21 cellular contexts compared by ENCODE assay signal in the genomic region with DNA sequence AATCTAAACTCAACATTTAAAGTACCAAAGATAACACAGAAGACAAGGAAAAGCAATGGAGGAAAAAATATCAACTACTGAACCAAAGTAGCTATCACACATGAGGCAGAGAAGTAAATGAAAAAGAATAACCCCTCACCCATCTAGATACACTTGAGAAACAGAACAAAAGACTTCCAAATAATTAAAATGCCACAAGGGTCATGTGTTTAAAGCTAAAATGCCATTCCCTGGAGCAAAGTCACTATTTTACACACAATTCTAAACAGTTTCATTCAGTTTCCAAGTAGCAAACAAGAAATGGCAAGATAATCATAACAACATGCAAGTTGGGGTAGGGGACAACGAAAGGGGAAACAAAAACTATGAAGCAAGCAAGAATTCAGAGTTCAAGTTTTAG. TPM values are rescaled to one million over a fixed set of nuclear protein-coding genes. Genes with fewer than 3 reads are reported as not detected.
DNase-seq lines count a peak whose midpoint lies in the region; ATAC-seq, FAIRE-seq and TF ChIP-seq lines count a peak whose summit lies in the region.
"Had no signal": no experiment of that assay in that cellular context is flagged by ENCODE, and none has a peak within 500 bp of the region (broad histone marks: within the 10 kb centered on the region; RNA-seq: fewer than 3 reads in every experiment).

No MANE protein-coding gene starts in this region.

- no CpG with 5 or more reads among the region's 1 CpG for WGBS in trophoblast cell (ENCODE audit: extremely low coverage, insufficient coverage, insufficient read length)
- WGBS in esophagus muscularis mucosa = 65% methylated on average over 1 of the region's 1 CpG

- H3K4me3 ChIP-seq in SK-N-MC (peak overlapping the region; percentile 73), trophoblast cell (ENCODE audit: low read depth, low read length) (no peak overlapping the region), esophagus muscularis mucosa (no peak overlapping the region)
- H3K4me3 ChIP-seq: PC-9, thoracic aorta had no signal

- peak overlapping the region; percentile 3 for H3K4me2 ChIP-seq in trophoblast cell (ENCODE audit: low read length)
- H3K4me2 ChIP-seq: PC-9 had no signal

- H4K8ac ChIP-seq in trophoblast cell (ENCODE audit: low read depth, low read length) = no peak overlapping the region

- DNase-seq in GM19239 (ENCODE audit: insufficient read length, low spot score) = no peak
- DNase-seq in SK-N-MC (ENCODE audit: low read depth, low spot score) = no peak
- peak; percentile 1 for DNase-seq in fibroblast of gingiva (ENCODE audit: low read depth)
- DNase-seq in trophoblast cell = peak in 1 of 2 donors; percentile 40
- DNase-seq in nucleus accumbens (lab: John Stamatoyannopoulos, UW) = no peak
- no peak for DNase-seq in NCI-H510A (lab: John Stamatoyannopoulos, UW)
- DNase-seq in esophagus muscularis mucosa (ENCODE audit: extremely low spot score) = no peak
- DNase-seq: activated CD4-positive, alpha-beta T cell treated with anti-CD3 and anti-CD28 coated beads, Interleukin-2, amount 50 U/mL, for 4 hours; activated effector memory CD4-positive, alpha-beta T cell treated with Interleukin-2 at 50 U/mL for 16 hours; CD8-positive, alpha-beta memory T cell; DMS79 treated with DMSO at 0.1 percent for 48 hours; natural killer cell; NCI-H146; PC-9; SHP77 treated with DMSO at 0.1 percent for 48 hours; stimulated activated CD4-positive, alpha-beta T cell treated with anti-CD3 and anti-CD28 coated beads, Interleukin-1b, Interleukin-23, amount 100 ng/mL, for 48 hours; stimulated activated naive B cell treated with anti-CD40 and anti-IgM and Interleukin-4, amounts not matched to agents 10 μg/mL and 1 μg/mL and 100 μg/mL, for 72 hours had no signal

- no peak overlapping the region for H2BK5ac ChIP-seq in trophoblast cell (ENCODE audit: low read depth, low read length, poor library complexity)

- no peak overlapping the region for H2AK5ac ChIP-seq in trophoblast cell (ENCODE audit: low read length)

- no peaks in the 10 kb centered on the region for H3K79me2 ChIP-seq in trophoblast cell (ENCODE audit: control insufficient read depth, insufficient read depth, low read length, poor library complexity)

- H3K79me1 ChIP-seq in trophoblast cell (ENCODE audit: low read length) = no peaks in the 10 kb centered on the region

- no peak overlapping the region for H3K18ac ChIP-seq in trophoblast cell (ENCODE audit: low read length)

- no peak overlapping the region for H3K23ac ChIP-seq in trophoblast cell (ENCODE audit: low read length)

- H3K14ac ChIP-seq in trophoblast cell (ENCODE audit: low read length) = no peak overlapping the region

- intact Hi-C loops in esophagus muscularis mucosa (cut with DNase I) = no loop called here

- no peak overlapping the region for H4K12ac ChIP-seq in trophoblast cell (ENCODE audit: low read depth, low read length)

- no peak overlapping the region for H3K4ac ChIP-seq in trophoblast cell (ENCODE audit: low read depth, low read length)

- TF ChIP-seq CTCF in esophagus muscularis mucosa (IDR thresholded peaks at IDR 0.05) = no peak

- H3K27me3 ChIP-seq in trophoblast cell (ENCODE audit: insufficient read depth, low read length) (no peaks in the 10 kb centered on the region), esophagus muscularis mucosa (no peaks in the 10 kb centered on the region)

- H2AFZ ChIP-seq in trophoblast cell (ENCODE audit: insufficient read depth, low read length, poor library complexity) = no peak overlapping the region
- H2AFZ ChIP-seq: PC-9 had no signal

- no peak for TF ChIP-seq EP300 in esophagus muscularis mucosa (IDR thresholded peaks at IDR 0.05)

- no peak overlapping the region for H2BK12ac ChIP-seq in trophoblast cell (ENCODE audit: low read length)

- FAIRE-seq in GM19239 (lab: Jason Lieb, UNC) = peak; percentile 68
- FAIRE-seq: HepG2 had no signal

- H3K4me1 ChIP-seq in trophoblast cell (ENCODE audit: control insufficient read depth in 1 of 2, insufficient read depth in 2 of 2, low read length in 2 of 2) (peaks cover 5 to 12% of the 10 kb centered on the region in 2 experiments), esophagus muscularis mucosa (peaks cover 25 to 36% (median 29%) of the 10 kb centered on the region in 4 donors)

- H3K36me3 ChIP-seq in SK-N-MC (ENCODE audit: insufficient read depth, low read length) = no peaks in the 10 kb centered on the region
- no peaks in the 10 kb centered on the region for H3K36me3 ChIP-seq in trophoblast cell (ENCODE audit: control insufficient read depth in 1 of 2, insufficient read depth in 2 of 2, low read length in 2 of 2)
- no peaks in the 10 kb centered on the region for H3K36me3 ChIP-seq in esophagus muscularis mucosa
- H3K36me3 ChIP-seq: thoracic aorta had no signal

- no peak overlapping the region for H4K91ac ChIP-seq in trophoblast cell (ENCODE audit: low read depth, low read length)

- H3K9ac ChIP-seq in SK-N-MC (ENCODE audit: insufficient read length) = peak overlapping the region; percentile 59
- H3K9ac ChIP-seq in trophoblast cell (ENCODE audit: low read length) = no peak overlapping the region

- no peak for TF ChIP-seq POLR2A in esophagus muscularis mucosa (IDR thresholded peaks at IDR 0.05; ENCODE audit: low read depth)

- H2BK120ac ChIP-seq in trophoblast cell (ENCODE audit: insufficient read depth, low read length, poor library complexity) = no peak overlapping the region

- no peaks in the 10 kb centered on the region for H3K9me3 ChIP-seq in SK-N-MC (ENCODE audit: low read depth, low read length)
- H3K9me3 ChIP-seq in trophoblast cell (ENCODE audit: insufficient read depth, low read depth, low read length) = no peaks in the 10 kb centered on the region
- no peaks in the 10 kb centered on the region for H3K9me3 ChIP-seq in esophagus muscularis mucosa
- H3K9me3 ChIP-seq: thoracic aorta had no signal

- no peak for ATAC-seq in GM21390 (IDR thresholded peaks at IDR 0.05; ENCODE audit: unreplicated experiment)
- ATAC-seq: natural killer cell; stimulated activated naive B cell treated with anti-CD40 and anti-IgM and Interleukin-4, amounts not matched to agents 10 μg/mL and 1 μg/mL and 100 μg/mL, for 72 hours had no signal

- peak overlapping the region; percentile 91 for H3K27ac ChIP-seq in SK-N-MC
- H3K27ac ChIP-seq in trophoblast cell (ENCODE audit: low read depth, low read length) = peak overlapping the region; percentile 58
- no peak overlapping the region for H3K27ac ChIP-seq in esophagus muscularis mucosa (replicated peaks in 1 of 4)
- H3K27ac ChIP-seq: PC-9, thoracic aorta, VCaP had no signal

RNA-seq across cellular contexts. Expression of gene OSBPL8, which starts 12.0 kb away (rescaled TPM):
- polyA plus RNA-seq in trophoblast cell (2013) = 25.8 and 26.5 TPM in 2 replicates
- total RNA-seq in esophagus muscularis mucosa = 10 to 100 TPM; 50.0 to 55.0 (median 54.7) TPM

Comparison
In these comparisons a context has a peak if more than half of its experiments do, and no peak if none do; other contexts are left out.
1. H3K27ac ChIP-seq: peak in SK-N-MC (single experiment) and trophoblast cell (single experiment); none in esophagus muscularis mucosa (0 of 4).